1 cellular context compared by ENCODE assay signal in the genomic region with DNA sequence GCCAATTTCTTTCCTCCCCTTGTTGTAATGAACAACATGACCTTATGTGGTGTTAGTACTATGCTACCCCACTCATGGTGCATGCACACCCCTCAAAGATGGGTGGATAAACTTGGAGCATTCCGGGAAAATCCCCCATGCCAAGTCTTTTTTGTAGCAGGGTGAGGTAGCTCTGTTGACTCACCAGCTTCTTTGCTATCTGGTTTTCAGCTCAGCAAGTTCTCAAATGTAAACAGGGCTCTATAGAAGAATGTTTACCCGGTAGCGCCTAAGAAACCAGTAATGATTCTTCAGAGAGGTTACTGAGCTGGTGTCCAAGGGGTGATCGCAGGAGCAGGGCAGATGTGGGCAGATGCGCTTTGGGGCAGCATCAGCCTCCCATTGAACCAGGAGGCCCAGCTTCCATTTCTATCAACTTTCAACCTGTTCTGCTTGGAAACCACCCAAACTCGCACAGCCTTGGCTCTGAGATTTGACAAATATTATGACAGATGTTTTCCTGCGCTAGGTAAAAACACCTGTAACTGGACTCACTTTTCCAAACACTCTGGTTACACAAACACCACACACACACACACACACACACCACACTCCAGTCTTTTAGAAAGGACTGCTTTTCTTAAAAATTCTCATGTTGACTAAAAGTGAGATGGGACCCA.
TF ChIP-seq lines count a peak whose summit lies in the region.

No MANE protein-coding gene starts in this region.

TF ChIP-seq in GM23338, 12 proteins besides CTCF, POLR2A, EP300 and RAD21 (continued from another document):
- TF ChIP-seq, protein P1, sequence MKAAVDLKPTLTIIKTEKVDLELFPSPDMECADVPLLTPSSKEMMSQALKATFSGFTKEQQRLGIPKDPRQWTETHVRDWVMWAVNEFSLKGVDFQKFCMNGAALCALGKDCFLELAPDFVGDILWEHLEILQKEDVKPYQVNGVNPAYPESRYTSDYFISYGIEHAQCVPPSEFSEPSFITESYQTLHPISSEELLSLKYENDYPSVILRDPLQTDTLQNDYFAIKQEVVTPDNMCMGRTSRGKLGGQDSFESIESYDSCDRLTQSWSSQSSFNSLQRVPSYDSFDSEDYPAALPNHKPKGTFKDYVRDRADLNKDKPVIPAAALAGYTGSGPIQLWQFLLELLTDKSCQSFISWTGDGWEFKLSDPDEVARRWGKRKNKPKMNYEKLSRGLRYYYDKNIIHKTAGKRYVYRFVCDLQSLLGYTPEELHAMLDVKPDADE (IDR thresholded peaks at IDR 0.05), result no peak
- TF ChIP-seq CREB1 (CRISPR knock-in tag; IDR thresholded peaks at IDR 0.05; ENCODE audit: low read depth) (no peak), STAT1 (IDR thresholded peaks at IDR 0.05; ENCODE audit: unreplicated experiment) (no peak), ZNF114 (CRISPR knock-in tag; IDR thresholded peaks at IDR 0.05) (no peak), POLR2AphosphoS5 (IDR thresholded peaks at IDR 0.05; ENCODE audit: low read depth) (no peak), EZH2 (IDR thresholded peaks at IDR 0.05; ENCODE audit: low read depth, unreplicated experiment) (no peak), ZNF331 (CRISPR knock-in tag; IDR thresholded peaks at IDR 0.05; ENCODE audit: low read depth) (no peak)
- TF ChIP-seq, protein P2, sequence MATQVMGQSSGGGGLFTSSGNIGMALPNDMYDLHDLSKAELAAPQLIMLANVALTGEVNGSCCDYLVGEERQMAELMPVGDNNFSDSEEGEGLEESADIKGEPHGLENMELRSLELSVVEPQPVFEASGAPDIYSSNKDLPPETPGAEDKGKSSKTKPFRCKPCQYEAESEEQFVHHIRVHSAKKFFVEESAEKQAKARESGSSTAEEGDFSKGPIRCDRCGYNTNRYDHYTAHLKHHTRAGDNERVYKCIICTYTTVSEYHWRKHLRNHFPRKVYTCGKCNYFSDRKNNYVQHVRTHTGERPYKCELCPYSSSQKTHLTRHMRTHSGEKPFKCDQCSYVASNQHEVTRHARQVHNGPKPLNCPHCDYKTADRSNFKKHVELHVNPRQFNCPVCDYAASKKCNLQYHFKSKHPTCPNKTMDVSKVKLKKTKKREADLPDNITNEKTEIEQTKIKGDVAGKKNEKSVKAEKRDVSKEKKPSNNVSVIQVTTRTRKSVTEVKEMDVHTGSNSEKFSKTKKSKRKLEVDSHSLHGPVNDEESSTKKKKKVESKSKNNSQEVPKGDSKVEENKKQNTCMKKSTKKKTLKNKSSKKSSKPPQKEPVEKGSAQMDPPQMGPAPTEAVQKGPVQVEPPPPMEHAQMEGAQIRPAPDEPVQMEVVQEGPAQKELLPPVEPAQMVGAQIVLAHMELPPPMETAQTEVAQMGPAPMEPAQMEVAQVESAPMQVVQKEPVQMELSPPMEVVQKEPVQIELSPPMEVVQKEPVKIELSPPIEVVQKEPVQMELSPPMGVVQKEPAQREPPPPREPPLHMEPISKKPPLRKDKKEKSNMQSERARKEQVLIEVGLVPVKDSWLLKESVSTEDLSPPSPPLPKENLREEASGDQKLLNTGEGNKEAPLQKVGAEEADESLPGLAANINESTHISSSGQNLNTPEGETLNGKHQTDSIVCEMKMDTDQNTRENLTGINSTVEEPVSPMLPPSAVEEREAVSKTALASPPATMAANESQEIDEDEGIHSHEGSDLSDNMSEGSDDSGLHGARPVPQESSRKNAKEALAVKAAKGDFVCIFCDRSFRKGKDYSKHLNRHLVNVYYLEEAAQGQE (IDR thresholded peaks at IDR 0.05; ENCODE audit: unreplicated experiment), result no peak
- TF ChIP-seq, protein P3, sequence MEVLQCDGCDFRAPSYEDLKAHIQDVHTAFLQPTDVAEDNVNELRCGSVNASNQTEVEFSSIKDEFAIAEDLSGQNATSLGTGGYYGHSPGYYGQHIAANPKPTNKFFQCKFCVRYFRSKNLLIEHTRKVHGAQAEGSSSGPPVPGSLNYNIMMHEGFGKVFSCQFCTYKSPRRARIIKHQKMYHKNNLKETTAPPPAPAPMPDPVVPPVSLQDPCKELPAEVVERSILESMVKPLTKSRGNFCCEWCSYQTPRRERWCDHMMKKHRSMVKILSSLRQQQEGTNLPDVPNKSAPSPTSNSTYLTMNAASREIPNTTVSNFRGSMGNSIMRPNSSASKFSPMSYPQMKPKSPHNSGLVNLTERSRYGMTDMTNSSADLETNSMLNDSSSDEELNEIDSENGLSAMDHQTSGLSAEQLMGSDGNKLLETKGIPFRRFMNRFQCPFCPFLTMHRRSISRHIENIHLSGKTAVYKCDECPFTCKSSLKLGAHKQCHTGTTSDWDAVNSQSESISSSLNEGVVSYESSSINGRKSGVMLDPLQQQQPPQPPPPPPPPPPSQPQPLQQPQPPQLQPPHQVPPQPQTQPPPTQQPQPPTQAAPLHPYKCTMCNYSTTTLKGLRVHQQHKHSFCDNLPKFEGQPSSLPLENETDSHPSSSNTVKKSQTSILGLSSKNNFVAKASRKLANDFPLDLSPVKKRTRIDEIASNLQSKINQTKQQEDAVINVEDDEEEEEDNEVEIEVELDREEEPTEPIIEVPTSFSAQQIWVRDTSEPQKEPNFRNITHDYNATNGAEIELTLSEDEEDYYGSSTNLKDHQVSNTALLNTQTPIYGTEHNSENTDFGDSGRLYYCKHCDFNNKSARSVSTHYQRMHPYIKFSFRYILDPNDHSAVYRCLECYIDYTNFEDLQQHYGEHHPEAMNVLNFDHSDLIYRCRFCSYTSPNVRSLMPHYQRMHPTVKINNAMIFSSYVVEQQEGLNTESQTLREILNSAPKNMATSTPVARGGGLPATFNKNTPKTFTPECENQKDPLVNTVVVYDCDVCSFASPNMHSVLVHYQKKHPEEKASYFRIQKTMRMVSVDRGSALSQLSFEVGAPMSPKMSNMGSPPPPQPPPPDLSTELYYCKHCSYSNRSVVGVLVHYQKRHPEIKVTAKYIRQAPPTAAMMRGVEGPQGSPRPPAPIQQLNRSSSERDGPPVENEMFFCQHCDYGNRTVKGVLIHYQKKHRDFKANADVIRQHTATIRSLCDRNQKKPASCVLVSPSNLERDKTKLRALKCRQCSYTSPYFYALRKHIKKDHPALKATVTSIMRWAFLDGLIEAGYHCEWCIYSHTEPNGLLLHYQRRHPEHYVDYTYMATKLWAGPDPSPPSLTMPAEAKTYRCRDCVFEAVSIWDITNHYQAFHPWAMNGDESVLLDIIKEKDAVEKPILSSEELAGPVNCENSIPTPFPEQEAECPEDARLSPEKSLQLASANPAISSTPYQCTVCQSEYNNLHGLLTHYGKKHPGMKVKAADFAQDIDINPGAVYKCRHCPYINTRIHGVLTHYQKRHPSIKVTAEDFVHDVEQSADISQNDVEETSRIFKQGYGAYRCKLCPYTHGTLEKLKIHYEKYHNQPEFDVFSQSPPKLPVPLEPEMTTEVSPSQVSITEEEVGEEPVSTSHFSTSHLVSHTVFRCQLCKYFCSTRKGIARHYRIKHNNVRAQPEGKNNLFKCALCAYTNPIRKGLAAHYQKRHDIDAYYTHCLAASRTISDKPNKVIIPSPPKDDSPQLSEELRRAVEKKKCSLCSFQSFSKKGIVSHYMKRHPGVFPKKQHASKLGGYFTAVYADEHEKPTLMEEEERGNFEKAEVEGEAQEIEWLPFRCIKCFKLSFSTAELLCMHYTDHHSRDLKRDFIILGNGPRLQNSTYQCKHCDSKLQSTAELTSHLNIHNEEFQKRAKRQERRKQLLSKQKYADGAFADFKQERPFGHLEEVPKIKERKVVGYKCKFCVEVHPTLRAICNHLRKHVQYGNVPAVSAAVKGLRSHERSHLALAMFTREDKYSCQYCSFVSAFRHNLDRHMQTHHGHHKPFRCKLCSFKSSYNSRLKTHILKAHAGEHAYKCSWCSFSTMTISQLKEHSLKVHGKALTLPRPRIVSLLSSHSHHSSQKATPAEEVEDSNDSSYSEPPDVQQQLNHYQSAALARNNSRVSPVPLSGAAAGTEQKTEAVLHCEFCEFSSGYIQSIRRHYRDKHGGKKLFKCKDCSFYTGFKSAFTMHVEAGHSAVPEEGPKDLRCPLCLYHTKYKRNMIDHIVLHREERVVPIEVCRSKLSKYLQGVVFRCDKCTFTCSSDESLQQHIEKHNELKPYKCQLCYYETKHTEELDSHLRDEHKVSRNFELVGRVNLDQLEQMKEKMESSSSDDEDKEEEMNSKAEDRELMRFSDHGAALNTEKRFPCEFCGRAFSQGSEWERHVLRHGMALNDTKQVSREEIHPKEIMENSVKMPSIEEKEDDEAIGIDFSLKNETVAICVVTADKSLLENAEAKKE (CRISPR knock-in tag; IDR thresholded peaks at IDR 0.05), result no peak
